Comparison of ENCODE assay signal across 1 cellular context in genomic region chr4:10124167-10124930, GRCh38.
TF ChIP-seq lines count a peak whose summit lies in the region.

No MANE protein-coding gene starts in this region.

TF ChIP-seq in HepG2, 621 proteins besides CTCF, POLR2A, EP300 and RAD21:
- TF ChIP-seq KDM5B (CRISPR knock-in tag; IDR thresholded peaks at IDR 0.05; ENCODE audit: borderline replicate concordance), result 0 out of 2 replicates have a peak, but pooled peaks have one; percentile 11
- TF ChIP-seq PITX1 (CRISPR knock-in tag; IDR thresholded peaks at IDR 0.05), result no peak
TF ChIP-seq in HepG2: peak in this region for 1.
